10 cellular contexts compared by ENCODE assay signal in the genomic region with DNA sequence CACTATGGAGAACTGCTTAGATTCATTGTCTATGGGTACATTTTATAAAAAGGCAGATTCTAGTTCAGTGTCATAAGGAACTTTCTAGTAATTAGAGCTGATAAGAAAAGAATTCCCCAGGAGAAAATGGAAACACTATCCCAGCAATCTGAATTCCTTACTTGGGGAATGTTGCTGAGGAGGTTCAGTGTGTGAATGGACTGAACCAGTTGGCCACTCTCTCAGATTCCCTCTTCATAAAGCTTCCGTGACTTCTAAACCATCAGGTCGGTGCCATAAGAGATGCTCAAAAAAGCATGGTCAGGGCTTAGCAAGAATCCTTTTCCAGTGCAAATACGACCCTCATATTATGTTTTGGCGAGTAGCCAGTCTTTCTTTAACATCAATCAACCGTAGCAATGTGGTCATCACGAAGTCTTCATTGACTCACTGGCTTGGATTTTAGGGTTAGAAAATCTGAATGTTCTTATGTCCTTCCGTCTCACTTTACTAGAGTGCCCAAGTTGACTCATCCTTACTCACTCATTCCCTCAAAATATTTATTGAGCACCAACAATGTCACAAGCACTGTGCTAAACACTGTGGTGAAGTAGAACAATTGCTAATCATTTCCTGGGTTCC.
A peak's percentile ranks its signal among the peaks of the same experiment; 100 is the strongest.
DNase-seq lines count a peak whose midpoint lies in the region; ATAC-seq and TF ChIP-seq lines count a peak whose summit lies in the region.
"Had no signal": no experiment of that assay in that cellular context is flagged by ENCODE, and none has a peak within 500 bp of the region (broad histone marks: within the 10 kb centered on the region; RNA-seq: fewer than 3 reads in every experiment).

No MANE protein-coding gene starts in this region.

- TF ChIP-seq CTCF in choroid plexus epithelial cell (conservative IDR thresholded peaks at IDR 0.05; ENCODE audit: low read depth, low read length) (no peak), sigmoid colon (IDR thresholded peaks at IDR 0.05) (no peak), glutamatergic neuron (IDR thresholded peaks at IDR 0.05; ENCODE audit: partially characterized antibody, unreplicated experiment) (no peak)

- no peaks in the 10 kb centered on the region for H3K9me3 ChIP-seq in MG63
- no peaks in the 10 kb centered on the region for H3K9me3 ChIP-seq in sigmoid colon
- H3K9me3 ChIP-seq: left lung had no signal

- peak overlapping the region; percentile 21 for H3K4me3 Mint-ChIP-seq in natural killer cell treated with Interleukin-12 subunit alpha and Interleukin-12 subunit beta and Interleukin-15 and Interleukin-18, amount 100 ng/mL, for 72 hours
- H3K4me3 Mint-ChIP-seq in glutamatergic neuron (ENCODE audit: unreplicated experiment): no peak overlapping the region

- H3K36me3 ChIP-seq in MG63: no peaks in the 10 kb centered on the region
- H3K36me3 ChIP-seq in sigmoid colon: peaks cover 0 to 10% (median 0%) of the 10 kb centered on the region in 4 donors
- H3K36me3 ChIP-seq: left lung had no signal

- no peak overlapping the region for H3K27ac Mint-ChIP-seq in natural killer cell treated with Interleukin-12 subunit alpha and Interleukin-12 subunit beta and Interleukin-15 and Interleukin-18, amount 100 ng/mL, for 72 hours
- no peak overlapping the region for H3K27ac Mint-ChIP-seq in glutamatergic neuron (ENCODE audit: unreplicated experiment)

- peak; percentile 83 for DNase-seq in Daoy (ENCODE audit: low read depth)
- DNase-seq in MG63: peak; percentile 20
- peak; percentile 79 for DNase-seq in choroid plexus epithelial cell (ENCODE audit: low read depth)
- DNase-seq in natural killer cell treated with Interleukin-12 subunit alpha and Interleukin-12 subunit beta and Interleukin-15 and Interleukin-18, amount 100 ng/mL, for 72 hours (ENCODE audit: low spot score): no peak
- no peak for DNase-seq in sigmoid colon
- no peak for DNase-seq in DMS153 treated with DMSO at 0.1 percent for 48 hours (lab: John Stamatoyannopoulos, UW; ENCODE audit: unreplicated experiment)
- DNase-seq in glutamatergic neuron: no peak
- DNase-seq: GDM1, left lung had no signal

- no peak overlapping the region for H3K27ac ChIP-seq in sigmoid colon
- H3K27ac ChIP-seq: left lung had no signal

- 85 to 89% methylated on average over 7 of the region's 7 CpGs for WGBS in sigmoid colon, 2 donors

- no peaks in the 10 kb centered on the region for H3K27me3 Mint-ChIP-seq in natural killer cell treated with Interleukin-12 subunit alpha and Interleukin-12 subunit beta and Interleukin-15 and Interleukin-18, amount 100 ng/mL, for 72 hours
- H3K27me3 Mint-ChIP-seq in glutamatergic neuron (ENCODE audit: unreplicated experiment): no peaks in the 10 kb centered on the region

- peaks cover 11 to 18% of the 10 kb centered on the region in 2 donors for H3K4me1 Mint-ChIP-seq in natural killer cell treated with Interleukin-12 subunit alpha and Interleukin-12 subunit beta and Interleukin-15 and Interleukin-18, amount 100 ng/mL, for 72 hours (ENCODE audit: low read depth in 2 of 2)
- H3K4me1 Mint-ChIP-seq in glutamatergic neuron (ENCODE audit: low read depth, unreplicated experiment): no peaks in the 10 kb centered on the region

- no peak for TF ChIP-seq EP300 in sigmoid colon (IDR thresholded peaks at IDR 0.05)

- ATAC-seq in natural killer cell treated with Interleukin-12 subunit alpha and Interleukin-12 subunit beta and Interleukin-15 and Interleukin-18, amount 100 ng/mL, for 72 hours: peak; percentile 69 to 87
- ATAC-seq in GM18873 (IDR thresholded peaks at IDR 0.05; ENCODE audit: low FRiP score, unreplicated experiment): no peak
- ATAC-seq: left lung had no signal

- intact Hi-C loops in sigmoid colon (cut with DNase I): no loop called here

- H3K36me3 Mint-ChIP-seq in natural killer cell treated with Interleukin-12 subunit alpha and Interleukin-12 subunit beta and Interleukin-15 and Interleukin-18, amount 100 ng/mL, for 72 hours: no peaks in the 10 kb centered on the region
- no peaks in the 10 kb centered on the region for H3K36me3 Mint-ChIP-seq in glutamatergic neuron (ENCODE audit: unreplicated experiment)

- no peaks in the 10 kb centered on the region for H3K9me3 Mint-ChIP-seq in natural killer cell treated with Interleukin-12 subunit alpha and Interleukin-12 subunit beta and Interleukin-15 and Interleukin-18, amount 100 ng/mL, for 72 hours
- no peaks in the 10 kb centered on the region for H3K9me3 Mint-ChIP-seq in glutamatergic neuron (ENCODE audit: unreplicated experiment)

- no peak for TF ChIP-seq POLR2A in sigmoid colon (IDR thresholded peaks at IDR 0.05)

- peaks cover 0 to 5% (median 0%) of the 10 kb centered on the region in 4 donors for H3K4me1 ChIP-seq in sigmoid colon
- H3K4me1 ChIP-seq: left lung had no signal

- no peaks in the 10 kb centered on the region for H3K27me3 ChIP-seq in MG63
- H3K27me3 ChIP-seq in sigmoid colon: no peaks in the 10 kb centered on the region
- H3K27me3 ChIP-seq: left lung had no signal

- no peak overlapping the region for H3K4me3 ChIP-seq in MG63
- no peak overlapping the region for H3K4me3 ChIP-seq in choroid plexus epithelial cell (ENCODE audit: low read depth, low read length)
- no peak overlapping the region for H3K4me3 ChIP-seq in sigmoid colon
- H3K4me3 ChIP-seq: left lung had no signal

Comparison
In these comparisons a context has a peak if more than half of its experiments do, and no peak if none do; other contexts are left out.
1. DNase-seq: peak in Daoy (single experiment), MG63 (single experiment) and choroid plexus epithelial cell (single experiment); none in natural killer cell treated with Interleukin-12 subunit alpha and Interleukin-12 subunit beta and Interleukin-15 and Interleukin-18, amount 100 ng/mL, for 72 hours (single experiment), sigmoid colon (single experiment), DMS153 treated with DMSO at 0.1 percent for 48 hours (single experiment) and glutamatergic neuron (single experiment).